Comparison of ENCODE assay signal across 9 cellular contexts in the genomic region with DNA sequence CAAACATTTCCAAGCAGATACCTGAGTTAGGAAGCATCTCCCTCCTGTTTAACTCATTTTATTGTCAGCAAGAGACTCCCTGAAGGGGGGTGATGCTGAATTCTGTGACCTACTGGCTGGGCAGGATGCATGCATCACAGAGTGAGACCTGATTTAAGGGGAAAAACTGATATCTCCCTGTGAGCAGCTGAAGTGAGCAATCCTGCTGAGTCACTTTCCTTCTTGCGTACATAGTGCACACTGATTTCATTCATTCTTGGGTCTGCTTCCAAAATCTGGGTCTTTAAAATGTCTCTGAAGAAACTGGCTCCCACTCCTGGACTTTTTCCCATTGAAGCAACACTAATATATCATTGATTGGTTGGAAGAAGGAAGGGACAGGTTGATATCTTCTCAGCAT. TPM values are rescaled to one million over a fixed set of nuclear protein-coding genes. Genes with fewer than 3 reads are reported as not detected.
A peak's percentile ranks its signal among the peaks of the same experiment; 100 is the strongest.
DNase-seq lines count a peak whose midpoint lies in the region; ATAC-seq, FAIRE-seq and TF ChIP-seq lines count a peak whose summit lies in the region.
"Had no signal": no experiment of that assay in that cellular context is flagged by ENCODE, and none has a peak within 500 bp of the region (broad histone marks: within the 10 kb centered on the region; RNA-seq: fewer than 3 reads in every experiment).

No MANE protein-coding gene starts in this region.

- intact Hi-C loops in pancreas (cut with DNase I), result no loop called here

- H3K9me3 ChIP-seq in MG63, result no peaks in the 10 kb centered on the region
- H3K9me3 ChIP-seq in pancreas, result no peaks in the 10 kb centered on the region
- H3K9me3 ChIP-seq in HAP-1, result no peaks in the 10 kb centered on the region

- in situ Hi-C loops in HAP-1 (cut with MboI; ENCODE audit: low sequenced_read_pairs), result no loop called here

- 75% methylated on average over 1 of the region's 1 CpG for WGBS in pancreas, 2 donors

- no peak for FAIRE-seq in pancreas (lab: Jason Lieb, UNC)

- H3K27me3 ChIP-seq in MG63, result no peaks in the 10 kb centered on the region
- no peaks in the 10 kb centered on the region for H3K27me3 ChIP-seq in pancreas
- H3K27me3 ChIP-seq in HAP-1 (ENCODE audit: low read depth), result no peaks in the 10 kb centered on the region

- H3K27ac ChIP-seq in pancreas, result no peak overlapping the region

- DNase-seq in DMS53 treated with DMSO at 0.1 percent for 48 hours (lab: John Stamatoyannopoulos, UW; ENCODE audit: unreplicated experiment) (peak; percentile 70), MG63 (peak; percentile 77), dermis blood vessel endothelial cell (peak; percentile 92), pancreas (no peak), HAP-1 (ENCODE audit: low spot score in 2 of 2) (no peak)
- DNase-seq: islet precursor cell, NCI-H1930 had no signal

- H3K36me3 ChIP-seq in MG63 (no peaks in the 10 kb centered on the region), pancreas (no peaks in the 10 kb centered on the region), HAP-1 (replicated peaks) (no peaks in the 10 kb centered on the region)

- H3K4me1 ChIP-seq in pancreas (no peaks in the 10 kb centered on the region), HAP-1 (no peaks in the 10 kb centered on the region)

- H3K4me3 ChIP-seq in MG63 (no peak overlapping the region), pancreas (no peak overlapping the region), HAP-1 (no peak overlapping the region)

- ATAC-seq in pancreas, result peak in 3 of 4 donors; percentile 41 to 49 (median 42)
- ATAC-seq in GM18867 (IDR thresholded peaks at IDR 0.05; ENCODE audit: unreplicated experiment), result no peak
- ATAC-seq in HG03025 (IDR thresholded peaks at IDR 0.05; ENCODE audit: low FRiP score, unreplicated experiment), result no peak

- TF ChIP-seq CTCF in pancreas (IDR thresholded peaks at IDR 0.05), result no peak

RNA-seq across cellular contexts. Expression of a gene that starts 23.3 kb away (rescaled TPM):
- total RNA-seq in MG63 (2014; rRNA removed; shearing (Covaris generic); ENCODE audit: low replicate concordance), result not detected in 2 replicates
- total RNA-seq in dermis blood vessel endothelial cell, result 19.2 and 37.4 TPM in 2 replicates
- total RNA-seq in pancreas, result under 1 TPM in 3 of 6 donors, not detected in 3; 0.20 to 0.94 (median 0.92) TPM
- polyA plus RNA-seq in pancreas, result under 1 TPM; 0.19 to 0.38 TPM

Comparison
In these comparisons a context has a peak if more than half of its experiments do, and no peak if none do; other contexts are left out.
1. DNase-seq: peak in DMS53 treated with DMSO at 0.1 percent for 48 hours (single experiment), MG63 (single experiment) and dermis blood vessel endothelial cell (single experiment); none in pancreas (0 of 6) and HAP-1 (0 of 2).
2. ATAC-seq: peak in pancreas (3 of 4); none in GM18867 (single experiment) and HG03025 (single experiment).
3. RNA of a gene that starts 23.3 kb away (total RNA-seq): 19.2 to 37.4 TPM in dermis blood vessel endothelial cell; 0.20 to 0.94 TPM in pancreas and not detected in MG63; every median in the first group is over 10 times any median in the second.